In the genomic region with DNA sequence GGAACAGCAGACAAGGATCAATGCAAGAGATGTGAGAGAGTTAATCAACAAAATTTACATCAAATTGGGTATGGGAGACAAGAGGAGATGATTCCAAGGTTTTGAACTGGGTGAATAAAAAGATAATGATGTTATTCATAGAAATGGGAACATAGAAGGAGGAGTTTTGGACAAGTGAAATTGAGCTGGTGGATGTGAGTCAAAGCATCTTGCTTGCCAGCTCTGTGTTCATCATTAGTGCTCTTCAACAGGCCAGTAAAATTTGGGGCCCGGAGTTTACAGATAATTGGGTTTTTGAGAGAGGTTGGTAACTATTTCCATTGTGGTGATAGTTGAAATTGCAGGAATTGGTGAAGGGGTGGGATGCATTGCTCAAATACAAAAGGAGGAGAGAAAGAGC, we compare ENCODE assay signal across 15 cellular contexts.
"Had no signal": no experiment of that assay in that cellular context is flagged by ENCODE, and none has a peak within 500 bp of the region (broad histone marks: within the 10 kb centered on the region; RNA-seq: fewer than 3 reads in every experiment).

No MANE protein-coding gene starts in this region.

- H3K9me3 Mint-ChIP-seq: nephron; stimulated activated naive B cell treated with anti-CD40 and anti-IgM and Interleukin-4, amounts not matched to agents 10 μg/mL and 1 μg/mL and 100 μg/mL, for 72 hours; stimulated activated naive CD8-positive, alpha-beta T cell treated with anti-CD3 and anti-CD28 coated beads, Interleukin-15, amount 100 ng/mL, for 72 hours had no signal

- H3K4me1 Mint-ChIP-seq: naive thymus-derived CD4-positive, alpha-beta T cell; stimulated activated naive B cell treated with anti-CD40 and anti-IgM and Interleukin-4, amounts not matched to agents 10 μg/mL and 1 μg/mL and 100 μg/mL, for 72 hours; stimulated activated naive CD8-positive, alpha-beta T cell treated with anti-CD3 and anti-CD28 coated beads, Interleukin-15, amount 100 ng/mL, for 72 hours had no signal

- H3K27ac Mint-ChIP-seq: naive thymus-derived CD4-positive, alpha-beta T cell; nephron; stimulated activated naive B cell treated with anti-CD40 and anti-IgM and Interleukin-4, amounts not matched to agents 10 μg/mL and 1 μg/mL and 100 μg/mL, for 72 hours; stimulated activated naive CD8-positive, alpha-beta T cell treated with anti-CD3 and anti-CD28 coated beads, Interleukin-15, amount 100 ng/mL, for 72 hours had no signal

- H3K4me3 Mint-ChIP-seq: naive thymus-derived CD4-positive, alpha-beta T cell; nephron; stimulated activated naive B cell treated with anti-CD40 and anti-IgM and Interleukin-4, amounts not matched to agents 10 μg/mL and 1 μg/mL and 100 μg/mL, for 72 hours; stimulated activated naive CD8-positive, alpha-beta T cell treated with anti-CD3 and anti-CD28 coated beads, Interleukin-15, amount 100 ng/mL, for 72 hours had no signal

- DNase-seq: effector memory CD4-positive, alpha-beta T cell; esophagus squamous epithelium; head of caudate nucleus; kidney; mesendoderm; midbrain; naive thymus-derived CD4-positive, alpha-beta T cell; nucleus accumbens; sigmoid colon; stimulated activated CD4-positive, alpha-beta T cell treated with anti-CD3 and anti-CD28 coated beads, Interleukin-2, amount 100 ng/mL, for 24 hours; stimulated activated CD4-positive, alpha-beta T cell treated with anti-CD3 and anti-CD28 coated beads, Interleukin-4, amount 100 ng/mL, for 4 hours; stimulated activated naive B cell treated with anti-CD40 and anti-IgM and Interleukin-4, amounts not matched to agents 10 μg/mL and 1 μg/mL and 100 μg/mL, for 72 hours; stimulated activated naive CD8-positive, alpha-beta T cell treated with anti-CD3 and anti-CD28 coated beads, Interleukin-15, amount 100 ng/mL, for 72 hours; transverse colon had no signal

- H3K36me3 Mint-ChIP-seq: naive thymus-derived CD4-positive, alpha-beta T cell; stimulated activated naive B cell treated with anti-CD40 and anti-IgM and Interleukin-4, amounts not matched to agents 10 μg/mL and 1 μg/mL and 100 μg/mL, for 72 hours had no signal
